Comparison of ENCODE assay signal across 8 cellular contexts in the genomic region with DNA sequence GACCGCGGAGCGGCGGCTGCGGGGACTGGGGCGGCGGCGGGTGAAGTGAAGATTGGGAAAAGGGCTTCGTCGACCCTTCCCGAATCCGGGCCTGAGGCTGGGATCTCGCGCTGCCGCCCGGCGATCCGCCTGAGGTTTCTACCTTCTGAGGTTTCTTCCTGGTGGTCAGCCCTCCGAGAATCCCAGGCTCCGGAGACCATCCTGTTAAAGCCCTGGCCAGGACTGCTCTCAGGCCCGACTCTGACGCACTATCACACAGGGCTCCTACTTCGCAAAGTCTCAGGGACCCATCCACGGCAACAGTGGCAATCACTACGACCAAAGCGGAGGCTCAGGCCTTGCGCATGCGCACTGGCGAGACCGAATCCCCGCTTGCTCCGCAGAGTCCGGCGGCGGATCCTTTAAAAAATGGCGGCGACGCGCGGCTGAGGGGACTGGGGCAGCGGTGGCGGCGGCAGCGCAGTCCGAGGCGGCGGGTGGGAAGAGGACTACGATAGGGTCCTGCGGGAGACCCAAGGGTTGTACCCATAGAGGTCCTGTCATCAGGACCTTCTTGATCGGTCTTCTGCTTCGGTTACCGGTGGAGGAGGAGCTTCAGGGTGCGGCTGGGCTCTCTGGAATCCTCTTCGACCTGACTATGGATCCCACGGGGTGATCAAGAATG.
DNase-seq lines count a peak whose midpoint lies in the region; ATAC-seq and TF ChIP-seq lines count a peak whose summit lies in the region.
"Not testable (repeated sequence)": the region's sequence is repeated elsewhere in the genome, so short reads cannot be mapped to it uniquely, and the experiment has no call there.

No MANE protein-coding gene starts in this region.

- peaks cover 11% of the 10 kb centered on the region for H3K36me3 Mint-ChIP-seq in central memory CD8-positive, alpha-beta T cell (ENCODE audit: insufficient read depth)

- DNase-seq in AG08395 (ENCODE audit: low spot score) (peak; percentile 80), NCI-H526 treated with DMSO at 0.1 percent for 48 hours (lab: John Stamatoyannopoulos, UW) (peak; percentile 77), left lung (peak; percentile 86 to 92)
- DNase-seq in activated CD4-positive, alpha-beta T cell treated with anti-CD3 and anti-CD28 coated beads, Interleukin-2, amount 50 U/mL, for 48 hours: peak; percentile 82 to 85
- DNase-seq in central memory CD8-positive, alpha-beta T cell (ENCODE audit: low spot score in 2 of 2): peak in 1 of 2 donors; percentile 51
- peak; percentile 64 to 80 for DNase-seq in stimulated activated CD4-positive, alpha-beta T cell treated with anti-CD3 and anti-CD28 coated beads, Interleukin-1b, Interleukin-23, amount 100 ng/mL, for 4 hours (ENCODE audit: low read depth in 2 of 2)

- not testable (repeated sequence) for H3K4me1 ChIP-seq in left lung

- peaks cover 24% of the 10 kb centered on the region for H3K4me1 Mint-ChIP-seq in central memory CD8-positive, alpha-beta T cell

- peaks cover 0 to 26% of the 10 kb centered on the region in 2 donors for H3K27me3 ChIP-seq in left lung

- peak overlapping the region; percentile 20 to 67 for H3K27ac ChIP-seq in left lung

- H3K27ac Mint-ChIP-seq in central memory CD8-positive, alpha-beta T cell (ENCODE audit: low read depth): peak overlapping the region; percentile 87

- ATAC-seq in GM18909 (IDR thresholded peaks at IDR 0.05; ENCODE audit: poor library complexity, unreplicated experiment) (peak; percentile 90), HG03521 (IDR thresholded peaks at IDR 0.05; ENCODE audit: unreplicated experiment) (peak; percentile 67), left lung (peak; percentile 91)
- ATAC-seq in central memory CD8-positive, alpha-beta T cell (replicated peaks; ENCODE audit: extremely low read depth, poor library complexity, severe bottlenecking): peak; percentile 43

- H3K4me3 Mint-ChIP-seq in central memory CD8-positive, alpha-beta T cell: peak overlapping the region; percentile 81

- H3K36me3 ChIP-seq in left lung: not testable (repeated sequence)

- peak overlapping the region; percentile 51 to 59 for H3K4me3 ChIP-seq in left lung

- H3K9me3 ChIP-seq in left lung: not testable (repeated sequence)

- peaks cover 58% of the 10 kb centered on the region for H3K27me3 Mint-ChIP-seq in central memory CD8-positive, alpha-beta T cell

- intact Hi-C loops in left lung (cut with DNase I): not testable (repeated sequence)

- not testable (repeated sequence) for TF ChIP-seq CTCF in left lung (IDR thresholded peaks at IDR 0.05)

- H3K9me3 Mint-ChIP-seq in central memory CD8-positive, alpha-beta T cell: not testable (repeated sequence)
